In the genomic region with DNA sequence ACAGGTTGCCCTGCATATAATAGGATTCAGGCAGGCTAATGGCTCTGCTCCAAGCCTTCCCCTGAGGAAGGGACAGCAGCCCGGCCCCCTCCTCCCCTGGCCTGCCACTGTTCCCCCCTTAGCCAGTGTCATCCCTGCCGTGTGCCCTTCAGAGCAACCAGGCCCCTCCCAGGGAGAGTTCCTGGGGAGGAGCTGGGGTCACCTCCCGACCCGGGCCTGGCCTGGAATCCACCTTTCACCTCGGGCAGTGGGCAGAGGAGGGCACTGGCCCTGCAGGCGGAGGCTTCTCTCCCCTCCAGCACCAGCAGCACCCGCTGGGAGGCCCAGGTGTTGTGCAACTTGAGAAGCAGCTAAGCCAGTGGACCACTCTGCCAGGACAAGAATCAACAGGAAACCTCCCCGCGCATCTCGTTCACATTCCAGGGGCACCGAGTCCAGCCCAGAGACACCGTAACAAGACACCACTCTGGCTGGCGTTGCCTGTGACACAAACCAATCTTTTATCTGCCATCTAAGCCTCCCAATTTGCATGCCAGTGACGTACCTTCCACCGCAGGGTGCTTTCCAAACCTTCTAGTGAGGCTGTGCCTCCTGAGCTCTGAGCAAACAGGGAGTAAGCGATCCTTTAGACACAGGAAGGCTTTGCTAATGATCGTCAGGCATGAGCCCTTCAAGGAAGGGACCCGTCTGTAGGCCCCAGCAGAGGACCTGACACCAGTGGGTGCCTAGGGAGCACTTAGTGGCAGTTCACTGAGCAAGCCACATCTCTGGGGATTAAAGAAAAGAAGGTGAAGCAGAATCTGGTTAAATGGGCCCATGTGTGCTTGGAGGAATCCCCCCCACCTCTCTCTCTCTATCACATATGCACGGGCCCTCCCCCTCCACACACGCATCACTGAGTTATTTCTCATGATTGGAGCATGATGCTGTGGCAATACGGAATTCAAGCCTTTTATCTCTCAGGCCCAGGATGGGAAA, we compare ENCODE assay signal across 8 cellular contexts.
DNase-seq lines count a peak whose midpoint lies in the region; ATAC-seq and TF ChIP-seq lines count a peak whose summit lies in the region.

No MANE protein-coding gene starts in this region.

- no peaks in the 10 kb centered on the region for H3K79me2 ChIP-seq in PC-3 (ENCODE audit: low read length)

- H3K27ac ChIP-seq in PC-3 (ENCODE audit: low read length) (peak overlapping the region; percentile 36), stomach smooth muscle (ENCODE audit: low read length) (peak overlapping the region; percentile 24)

- no peaks in the 10 kb centered on the region for H3K4me1 ChIP-seq in PC-3 (ENCODE audit: insufficient read depth, low read length)
- peaks cover 17% of the 10 kb centered on the region for H3K4me1 ChIP-seq in stomach smooth muscle (ENCODE audit: control insufficient read depth, insufficient read depth, low read length)

- no peak overlapping the region for H3K4me3 ChIP-seq in PC-3 (ENCODE audit: low read length)
- no peak overlapping the region for H3K4me3 ChIP-seq in lower leg skin (ENCODE audit: low read depth, poor library complexity, severe bottlenecking)
- H3K4me3 ChIP-seq in stomach smooth muscle (ENCODE audit: low read length in 2 of 2), result no peak overlapping the region

- H3K27me3 ChIP-seq in PC-3 (ENCODE audit: low read length) (no peaks in the 10 kb centered on the region), stomach smooth muscle (ENCODE audit: control insufficient read depth in 1 of 2, insufficient read depth in 2 of 2, low read length in 2 of 2) (no peaks in the 10 kb centered on the region)

- H3K9ac ChIP-seq in PC-3 (ENCODE audit: low read length) (no peak overlapping the region), stomach smooth muscle (ENCODE audit: low read length in 2 of 2) (peak overlapping the region in 1 of 2 donors; percentile 21)

- POLR2A ChIA-PET in PC-3 (lab: Charles Lee; ENCODE audit: unreplicated experiment), result no interaction called here

- H3K4me2 ChIP-seq in PC-3 (ENCODE audit: low read length), result no peak overlapping the region

- H4K20me1 ChIP-seq in PC-3 (ENCODE audit: low read length), result no peaks in the 10 kb centered on the region

- H2AFZ ChIP-seq in PC-3 (ENCODE audit: low read length), result no peak overlapping the region

- ATAC-seq in GM19397 (IDR thresholded peaks at IDR 0.05; ENCODE audit: unreplicated experiment) (peak; percentile 76), HG03520 (IDR thresholded peaks at IDR 0.05; ENCODE audit: unreplicated experiment) (peak; percentile 90), PC-3 (no peak), HG03025 (IDR thresholded peaks at IDR 0.05; ENCODE audit: low FRiP score, unreplicated experiment) (no peak)

- H3K36me3 ChIP-seq in PC-3 (ENCODE audit: low read depth, low read length) (no peaks in the 10 kb centered on the region), stomach smooth muscle (ENCODE audit: control insufficient read depth in 2 of 2, insufficient read depth in 2 of 2, low read length in 2 of 2) (no peaks in the 10 kb centered on the region)

- no peak for TF ChIP-seq POLR2A in lower leg skin (IDR thresholded peaks at IDR 0.05)

- CTCF ChIA-PET in PC-3 (lab: Charles Lee), result no interaction called here

- TF ChIP-seq CTCF in PC-3 (conservative IDR thresholded peaks at IDR 0.05; ENCODE audit: low read depth, low read length) (no peak), lower leg skin (IDR thresholded peaks at IDR 0.05) (no peak)

- DNase-seq in COLO668 (lab: John Stamatoyannopoulos, UW; ENCODE audit: unreplicated experiment) (peak; percentile 93), PC-3 (peak; percentile 47), astrocyte of the hippocampus (ENCODE audit: low read depth, low spot score) (peak; percentile 96), lower leg skin (ENCODE audit: low spot score in 2 of 2) (peak; percentile 84 to 94)

- H3K9me3 ChIP-seq in PC-3 (ENCODE audit: low read length), result no peaks in the 10 kb centered on the region
- H3K9me3 ChIP-seq in stomach smooth muscle (ENCODE audit: control insufficient read depth in 2 of 2, low read length in 2 of 2), result peaks cover under 1 to 6% of the 10 kb centered on the region in 2 donors

- H3K9me2 ChIP-seq in PC-3 (replicated peaks; ENCODE audit: low read length), result no peaks in the 10 kb centered on the region

- H3F3A ChIP-seq in PC-3 (ENCODE audit: low read length, unreplicated experiment), result no peaks in the 10 kb centered on the region

- intact Hi-C loops in PC-3 (cut with micrococcal nuclease) (no loop called here), lower leg skin (cut with DNase I; ENCODE audit: low total_unique reads) (no loop called here)

- BruUV-seq in PC-3 (replicated peaks; lab: Mats Ljungman, UMichigan), result no TSS peak

- 44 to 51% methylated on average over 17 to 21 of the region's 21 CpGs for WGBS in lower leg skin, 2 donors

Comparison
In these comparisons a context has a peak if more than half of its experiments do, and no peak if none do; other contexts are left out.
1. ATAC-seq: peak in GM19397 (single experiment) and HG03520 (single experiment); none in PC-3 (single experiment) and HG03025 (single experiment).
2. Peak in every context shown above with its lines, with median percentiles within 50 percentile points of each other: DNase-seq.